Comparison of ENCODE assay signal across 8 cellular contexts in the genomic region with DNA sequence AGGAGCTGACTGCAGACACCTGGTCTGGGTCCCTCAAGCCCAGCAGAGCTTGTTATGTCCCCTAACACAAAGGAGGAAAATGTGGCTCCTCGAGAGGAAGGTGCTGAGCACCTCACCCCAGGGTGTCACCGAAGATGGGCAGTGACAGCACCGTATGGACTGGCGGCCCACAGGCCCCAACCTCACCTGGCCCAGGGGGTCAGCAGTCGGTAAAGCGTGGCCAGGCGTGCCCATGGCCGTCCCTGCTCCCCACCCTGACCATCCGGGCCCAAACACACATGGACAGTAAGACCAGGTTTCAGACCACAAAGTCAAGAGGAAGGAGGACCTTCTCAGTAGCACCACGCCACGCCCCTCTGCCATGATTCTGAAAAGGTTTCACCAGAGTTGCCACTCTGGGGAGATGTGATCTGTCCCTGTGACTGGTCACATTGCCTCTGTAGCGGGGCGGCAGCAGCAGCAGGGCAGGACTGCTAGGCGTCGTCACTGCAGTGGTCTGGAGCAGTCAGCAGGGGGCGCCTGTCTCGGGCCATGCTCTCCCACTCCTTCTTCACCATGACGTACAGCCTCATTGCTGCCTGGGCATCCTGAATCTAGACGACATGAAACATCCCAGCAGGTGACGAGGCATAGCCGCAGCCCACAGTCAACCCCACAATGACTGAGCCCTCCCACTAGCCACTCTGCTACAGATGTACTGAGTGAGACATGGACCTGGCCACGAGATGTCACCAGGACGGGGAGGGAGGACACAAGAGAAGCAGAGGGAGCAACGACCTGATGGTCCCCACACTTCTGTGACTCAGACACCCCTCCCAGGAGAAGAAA. TPM values are rescaled to one million over a fixed set of nuclear protein-coding genes. Genes with fewer than 3 reads are reported as not detected.
DNase-seq lines count a peak whose midpoint lies in the region; ATAC-seq and TF ChIP-seq lines count a peak whose summit lies in the region.

No MANE protein-coding gene starts in this region.

- H3K27ac ChIP-seq in heart left ventricle (no peak overlapping the region), aorta (ENCODE audit: low read depth in 1 of 2, low read length in 2 of 2) (no peak overlapping the region)

- H3K4me3 ChIP-seq in AG10803 (ENCODE audit: low read length) (no peak overlapping the region), heart left ventricle (no peak overlapping the region), aorta (ENCODE audit: low read length in 2 of 2) (no peak overlapping the region)

- WGBS in heart left ventricle, 4 donors = 59 to 70% (median 59%) methylated on average over 21 to 24 of the region's 24 CpGs
- WGBS in aorta, 2 donors = 54 to 55% methylated on average over 24 of the region's 24 CpGs

- peaks cover 0 to 17% (median 0%) of the 10 kb centered on the region in 12 donors for H3K4me1 ChIP-seq in heart left ventricle
- H3K4me1 ChIP-seq in aorta (ENCODE audit: control insufficient read depth in 1 of 2, insufficient read depth in 2 of 2, low read length in 2 of 2) = no peaks in the 10 kb centered on the region

- peak; percentile 59 for ATAC-seq in GM19397 (IDR thresholded peaks at IDR 0.05; ENCODE audit: unreplicated experiment)
- peak; percentile 81 to 86 (median 82) for ATAC-seq in heart left ventricle
- peak; percentile 81 for ATAC-seq in aorta (ENCODE audit: low FRiP score)

- no peaks in the 10 kb centered on the region for H3K9me3 ChIP-seq in heart left ventricle
- no peaks in the 10 kb centered on the region for H3K9me3 ChIP-seq in aorta (ENCODE audit: control insufficient read depth, low read length)

- peak; percentile 67 for DNase-seq in AG10803 (ENCODE audit: low read depth)
- DNase-seq in NAMALWA (ENCODE audit: low spot score) = peak; percentile 81
- peak; percentile 52 to 74 (median 71) for DNase-seq in T-helper 1 cell
- peak; percentile 60 for DNase-seq in activated naive CD8-positive, alpha-beta T cell treated with anti-CD3 and anti-CD28 coated beads, Interleukin-2, amount 50 U/mL, for 16 hours (ENCODE audit: low read depth, low spot score)
- DNase-seq in heart left ventricle = peak; percentile 68 to 86 (median 77)
- DNase-seq in putamen (ENCODE audit: low spot score) = peak; percentile 48
- peak; percentile 78 to 92 for DNase-seq in aorta

- no peak for TF ChIP-seq POLR2A in heart left ventricle (IDR thresholded peaks at IDR 0.05)

- H3K36me3 ChIP-seq in heart left ventricle (peaks cover 0 to 73% (median 54%) of the 10 kb centered on the region in 9 donors), aorta (ENCODE audit: control insufficient read depth in 1 of 2, insufficient read depth in 2 of 2, low read length in 1 of 2) (peaks cover 0 to 2% of the 10 kb centered on the region in 2 donors)

- intact Hi-C loops in heart left ventricle (cut with DNase I) (loop anchor here (1.0 to 10.0 kb wide), 8 partner anchors 72 to 321 kb away; partner anchors contain the start of gene SLC2A6 (in 1 of the 10)), aorta (cut with DNase I) (loop anchor here (1.0 to 2.0 kb wide), 2 partner anchors 80 kb away; no protein-coding TSS in a partner anchor)

- peak; percentile 87 for TF ChIP-seq CTCF in AG10803 (conservative IDR thresholded peaks at IDR 0.05; ENCODE audit: low read length)
- peak; percentile 83 to 94 (median 89) for TF ChIP-seq CTCF in heart left ventricle (IDR thresholded peaks at IDR 0.05)

- H3K27me3 ChIP-seq in heart left ventricle (no peaks in the 10 kb centered on the region), aorta (ENCODE audit: control insufficient read depth in 1 of 2, insufficient read depth in 2 of 2, low read length in 1 of 2) (no peaks in the 10 kb centered on the region)

RNA-seq across cellular contexts. Expression of gene REXO4, which starts 11.1 kb away (rescaled TPM):
- 10 to 100 TPM in 8 of 9 donors, 1 to 10 TPM in 1; 9.6 to 21.5 (median 13.7) TPM for total RNA-seq in heart left ventricle
- polyA plus RNA-seq in heart left ventricle = 10 to 100 TPM; 10.7 to 30.6 TPM
- total RNA-seq in aorta = 10 to 100 TPM; 10.8 to 19.1 TPM
- 10 to 100 TPM; 13.5 to 15.0 TPM for polyA plus RNA-seq in aorta

RNA-seq across cellular contexts. Expression of gene ADAMTS13, which starts 15.5 kb away (rescaled TPM):
- total RNA-seq in heart left ventricle (1 to 10 TPM; 1.0 to 3.7 (median 2.7) TPM), aorta (1 to 10 TPM; 1.3 to 3.6 TPM)
- polyA plus RNA-seq in heart left ventricle (1 to 10 TPM in 1 of 2 donors, under 1 TPM in 1; 0.64 to 5.8 TPM), aorta (10 to 100 TPM in 1 of 2 donors, 1 to 10 TPM in 1; 2.0 to 11.9 TPM)

RNA-seq across cellular contexts. Expression of gene STKLD1, which starts 30.5 kb away (rescaled TPM):
- total RNA-seq in heart left ventricle (under 1 TPM in 7 of 9 donors, not detected in 2; 0.40 to 0.91 (median 0.52) TPM), aorta (1 to 10 TPM in 1 of 2 donors, not detected in 1; 1.4 TPM)
- polyA plus RNA-seq in heart left ventricle (under 1 TPM; 0.25 to 0.46 TPM), aorta (1 to 10 TPM in 1 of 2 donors, not detected in 1; 3.5 TPM)

RNA-seq across cellular contexts. Expression of gene SURF4, which starts 30.8 kb away (rescaled TPM):
- total RNA-seq in heart left ventricle (100 to 1,000 TPM in 2 of 9 donors, 10 to 100 TPM in 7; 53.8 to 106 (median 77.8) TPM), aorta (100 to 1,000 TPM; 114 to 123 TPM)
- polyA plus RNA-seq in heart left ventricle (100 to 1,000 TPM in 1 of 2 donors, 10 to 100 TPM in 1; 31.2 to 185 TPM), aorta (10 to 100 TPM; 42.3 to 71.2 TPM)

RNA-seq across cellular contexts. Expression of gene SURF2, which starts 50.3 kb away (rescaled TPM):
- total RNA-seq in heart left ventricle (10 to 100 TPM; 10.0 to 24.8 (median 13.6) TPM), aorta (1 to 10 TPM; 9.2 to 9.9 TPM)
- polyA plus RNA-seq in heart left ventricle (10 to 100 TPM; 31.1 to 41.1 TPM), aorta (10 to 100 TPM; 26.6 to 29.2 TPM)
